Comparison of ENCODE assay signal across 22 cellular contexts in the genomic region with DNA sequence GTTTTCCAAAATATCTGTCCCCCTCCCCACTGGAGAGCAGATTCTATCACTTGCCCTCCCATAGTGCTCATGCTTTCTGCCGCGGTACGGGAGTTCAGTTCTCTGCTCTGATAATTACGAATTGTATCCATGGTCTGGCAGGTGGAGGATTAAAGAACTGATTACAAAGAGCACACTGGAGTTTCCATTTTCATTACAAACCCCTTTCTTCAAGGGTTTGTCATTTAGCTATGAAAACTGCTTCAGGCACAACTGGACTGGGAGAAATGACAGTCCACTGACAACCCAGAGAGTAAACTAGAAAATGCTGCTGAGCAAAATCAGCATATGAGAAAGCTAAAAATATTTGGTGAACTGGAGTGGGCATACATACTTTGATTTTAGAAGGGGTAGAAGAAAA.
"Had no signal": no experiment of that assay in that cellular context is flagged by ENCODE, and none has a peak within 500 bp of the region (broad histone marks: within the 10 kb centered on the region; RNA-seq: fewer than 3 reads in every experiment).

No MANE protein-coding gene starts in this region.

- DNase-seq: activated CD4-positive, alpha-beta T cell treated with anti-CD3 and anti-CD28 coated beads, Interleukin-2, amount 10 ng/mL, durations not matched to agents 7 days and 5 days; activated CD8-positive, alpha-beta memory T cell treated with anti-CD3 and anti-CD28 coated beads, Interleukin-2, amount 50 U/mL, for 4 hours; activated effector memory CD4-positive, alpha-beta T cell treated with Interleukin-2 at 50 U/mL for 16 hours; activated naive CD4-positive, alpha-beta T cell treated with anti-CD3 and anti-CD28 coated beads, Interleukin-2, amount 10 ng/mL, durations not matched to agents 7 days and 5 days; activated naive CD8-positive, alpha-beta T cell treated with anti-CD3 and anti-CD28 coated beads, Interleukin-2, amount 50 U/mL, for 24 hours; activated T-cell treated with anti-CD3 and anti-CD28 coated beads, Interleukin-2, amount 50 U/mL, for 4 hours; brain microvascular endothelial cell; effector CD4-positive, alpha-beta T cell; gastrocnemius medialis; heart left ventricle; immature natural killer cell; kidney glomerular epithelial cell; left ventricle myocardium superior; mucosa of descending colon; naive B cell; sigmoid colon; spleen; stimulated activated naive B cell treated with anti-CD40 and anti-IgM and Interleukin-4, amounts not matched to agents 10 μg/mL and 1 μg/mL and 100 μg/mL, for 72 hours; T1000 had no signal

- ATAC-seq: activated naive CD8-positive, alpha-beta T cell treated with anti-CD3 and anti-CD28 coated beads, Interleukin-2, amount 50 U/mL, for 24 hours; activated T-cell treated with anti-CD3 and anti-CD28 coated beads, Interleukin-2, amount 50 U/mL, for 4 hours; esophagus mucosa; gastrocnemius medialis; mucosa of descending colon; stimulated activated naive B cell treated with anti-CD40 and anti-IgM and Interleukin-4, amounts not matched to agents 10 μg/mL and 1 μg/mL and 100 μg/mL, for 72 hours had no signal

- H3K9me3 ChIP-seq: gastrocnemius medialis, heart left ventricle, mucosa of descending colon, sigmoid colon, spleen, thoracic aorta had no signal

- H3K4me1 ChIP-seq: sigmoid colon, spleen had no signal

- H3K36me3 ChIP-seq: brain microvascular endothelial cell, gastrocnemius medialis, heart left ventricle, sigmoid colon, spleen, thoracic aorta had no signal

- H3K4me3 ChIP-seq: coronary artery, gastrocnemius medialis, mucosa of descending colon, sigmoid colon, spleen, thoracic aorta had no signal

- H3K27ac ChIP-seq: brain microvascular endothelial cell, coronary artery, gastrocnemius medialis, heart left ventricle, sigmoid colon, spleen, thoracic aorta had no signal

- H3K27me3 ChIP-seq: brain microvascular endothelial cell, gastrocnemius medialis, heart left ventricle, sigmoid colon, spleen had no signal
